28 cellular contexts compared by ENCODE assay signal in the genomic region with DNA sequence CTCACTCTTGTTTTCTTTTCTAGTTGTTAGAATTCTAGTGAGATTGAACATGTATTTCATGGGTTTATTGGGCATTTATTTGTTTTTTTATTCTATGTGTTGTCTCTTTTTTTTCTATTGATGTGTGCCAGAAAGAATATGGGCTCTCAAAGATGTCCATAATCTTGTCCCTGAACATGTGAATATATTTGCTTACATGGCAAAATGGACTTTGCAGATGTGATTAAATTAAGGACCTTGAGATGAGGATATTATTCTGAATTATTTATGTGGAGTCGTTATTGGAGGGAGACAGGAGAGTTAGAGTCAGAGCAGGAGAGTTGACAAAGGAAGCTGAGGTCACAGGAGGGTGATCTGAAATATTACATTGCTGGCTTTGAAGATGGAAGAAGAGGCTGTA.
DNase-seq lines count a peak whose midpoint lies in the region; ATAC-seq, FAIRE-seq and TF ChIP-seq lines count a peak whose summit lies in the region.
"Had no signal": no experiment of that assay in that cellular context is flagged by ENCODE, and none has a peak within 500 bp of the region (broad histone marks: within the 10 kb centered on the region; RNA-seq: fewer than 3 reads in every experiment).

No MANE protein-coding gene starts in this region.

- no peak overlapping the region for H2BK5ac ChIP-seq in IMR-90 (ENCODE audit: low read depth, low read length, poor library complexity, severe bottlenecking)

- no peaks in the 10 kb centered on the region for H3K36me3 ChIP-seq in HepG2 (replicated peaks in 1 of 2; ENCODE audit: control insufficient read depth in 1 of 2, insufficient read depth in 2 of 2, low read length in 2 of 2)
- H3K36me3 ChIP-seq in right lobe of liver = no peaks in the 10 kb centered on the region
- H3K36me3 ChIP-seq in IMR-90 (ENCODE audit: control insufficient read depth, insufficient read depth, low read length) = no peaks in the 10 kb centered on the region
- no peaks in the 10 kb centered on the region for H3K36me3 ChIP-seq in K562 (ENCODE audit: control insufficient read depth, insufficient read depth, low read length)
- H3K36me3 ChIP-seq in upper lobe of left lung = no peaks in the 10 kb centered on the region
- H3K36me3 ChIP-seq: BE2C, BLaER1 had no signal

- H3K4me3 ChIP-seq in HepG2 (replicated peaks in 1 of 3; ENCODE audit: insufficient read depth in 1 of 3, low read depth in 2 of 3, low read length in 3 of 3) (no peak overlapping the region), right lobe of liver (no peak overlapping the region), IMR-90 (ENCODE audit: insufficient read depth, low read depth, low read length) (no peak overlapping the region), K562 (no peak overlapping the region), upper lobe of left lung (no peak overlapping the region)
- H3K4me3 ChIP-seq: BLaER1, GM12878 had no signal

- H3K9me1 ChIP-seq in IMR-90 (ENCODE audit: insufficient read depth, low read length) = no peaks in the 10 kb centered on the region
- no peaks in the 10 kb centered on the region for H3K9me1 ChIP-seq in K562 (ENCODE audit: control insufficient read depth, insufficient read depth, low read length)

- no peak overlapping the region for H4K5ac ChIP-seq in IMR-90 (ENCODE audit: low read depth, low read length)

- H3K27me3 Mint-ChIP-seq in nephron progenitor cell (ENCODE audit: low read depth, poor library complexity) = no peaks in the 10 kb centered on the region

- no peak overlapping the region for H3K14ac ChIP-seq in IMR-90 (replicated peaks; ENCODE audit: low read depth, low read length)

- FAIRE-seq in HepG2 (lab: Jason Lieb, UNC) (no peak), K562 (lab: Jason Lieb, UNC) (no peak)
- FAIRE-seq: GM12878, GM12892, GM18507 had no signal

- dilution Hi-C loops in IMR-90 (cut with HindIII; ENCODE audit: low sequenced_read_pairs, unreplicated experiment) = no loop called here

- H3K18ac ChIP-seq in IMR-90 (ENCODE audit: low read depth, low read length) = no peak overlapping the region

- 0% methylated on average over 1 of the region's 1 CpG for WGBS in HepG2 (ENCODE audit: low lambda C conversion rate)
- WGBS in right lobe of liver (ENCODE audit: insufficient coverage, low coverage, low lambda C conversion rate, missing lambda C conversion rate) = 40% methylated on average over 1 of the region's 1 CpG
- WGBS in IMR-90 (ENCODE audit: extremely low coverage in 2 of 2, insufficient read length in 1 of 2), 2 experiments = 60% methylated on average over 1 of the region's 1 CpG; no CpG with 5 or more reads in 1 of the 2 experiments
- 0% methylated on average over 1 of the region's 1 CpG for WGBS in K562 (ENCODE audit: insufficient coverage, low coverage, missing lambda C conversion rate)
- 46 to 79% methylated on average over 1 of the region's 1 CpG for whole genome bisulfite sequencing in upper lobe of left lung, 2 donors

- H3K4me2 ChIP-seq in HepG2 (ENCODE audit: low read depth, low read length) (no peak overlapping the region), IMR-90 (ENCODE audit: low read depth, low read length) (no peak overlapping the region), K562 (ENCODE audit: insufficient read depth, low read length) (no peak overlapping the region)
- H3K4me2 ChIP-seq: BLaER1 had no signal

- H3K4me3 Mint-ChIP-seq in nephron progenitor cell = no peak overlapping the region
- H3K4me3 Mint-ChIP-seq: CD14-positive monocyte; CD4-positive, alpha-beta memory T cell; CD4-positive, CD25-positive, alpha-beta regulatory T cell; CD8-positive, alpha-beta memory T cell had no signal

- no peak overlapping the region for H2AFZ ChIP-seq in HepG2 (ENCODE audit: low read length)
- H2AFZ ChIP-seq in IMR-90 (replicated peaks; ENCODE audit: low read length, poor library complexity) = no peak overlapping the region
- H2AFZ ChIP-seq in K562 (ENCODE audit: low read depth, low read length) = no peak overlapping the region

- H3K27me3 ChIP-seq in HepG2 (ENCODE audit: control insufficient read depth in 1 of 2, insufficient read depth in 2 of 2, low read length in 2 of 2) (no peaks in the 10 kb centered on the region; a peak in 1 of 5 replicates), right lobe of liver (no peaks in the 10 kb centered on the region), IMR-90 (ENCODE audit: control insufficient read depth, insufficient read depth, low read length) (peaks cover 7% of the 10 kb centered on the region), K562 (ENCODE audit: control insufficient read depth in 2 of 2, insufficient read depth in 2 of 2, low read length in 2 of 2) (no peaks in the 10 kb centered on the region), upper lobe of left lung (no peaks in the 10 kb centered on the region)
- H3K27me3 ChIP-seq: BE2C, BLaER1 had no signal

- no peak overlapping the region for H2BK20ac ChIP-seq in IMR-90 (ENCODE audit: low read depth, low read length)

- no peak overlapping the region for H3K27ac ChIP-seq in HepG2 (ENCODE audit: extremely low read length, insufficient read depth, low read length)
- H3K27ac ChIP-seq in right lobe of liver = no peak overlapping the region
- H3K27ac ChIP-seq in IMR-90 (ENCODE audit: insufficient read depth, low read length) = no peak overlapping the region
- H3K27ac ChIP-seq in K562 (ENCODE audit: extremely low read depth, low read depth, low read length) = no peak overlapping the region
- H3K27ac ChIP-seq in upper lobe of left lung = no peak overlapping the region
- H3K27ac ChIP-seq: 22Rv1, BLaER1 had no signal

- H4K20me1 ChIP-seq in HepG2 (ENCODE audit: insufficient read depth, low read length) (no peaks in the 10 kb centered on the region), IMR-90 (ENCODE audit: insufficient read depth, low read length) (no peaks in the 10 kb centered on the region), K562 (replicated peaks; ENCODE audit: control insufficient read depth, insufficient read depth, low read length) (no peaks in the 10 kb centered on the region)
- H4K20me1 ChIP-seq: BLaER1 had no signal

- in situ Hi-C loops in HepG2 (cut with HindIII; ENCODE audit: extremely low pct_ligation_motif_present, low pct_unique_long_range_greater_than_20kb) = no loop called here
- in situ Hi-C loops in IMR-90 (cut with MboI; ENCODE audit: low sequenced_read_pairs) = no loop called here
- in situ Hi-C loops in K562 (cut with MboI) = no loop called here

- H2AK9ac ChIP-seq in IMR-90 (replicated peaks; ENCODE audit: low read depth, low read length, poor library complexity) = no peak overlapping the region

- H4K91ac ChIP-seq in IMR-90 (ENCODE audit: insufficient read depth, low read depth, low read length) = no peak overlapping the region

- CTCF ChIA-PET in HepG2 (lab: Yijun Ruan, JAX; ENCODE audit: low intra/inter-chr PET ratio, low total read pairs) = no interaction called here
- CTCF ChIA-PET in IMR-90 (lab: Yijun Ruan, JAX) = no interaction called here
- CTCF ChIA-PET in K562 (lab: Yijun Ruan, JAX; ENCODE audit: low intra/inter-chr PET ratio) = no interaction called here

- no peak overlapping the region for H3K56ac ChIP-seq in IMR-90 (ENCODE audit: extremely low read depth, insufficient read depth, low read length)

- no peak overlapping the region for H2AK5ac ChIP-seq in IMR-90 (ENCODE audit: low read depth, low read length)

- H3K36me3 Mint-ChIP-seq in nephron progenitor cell (ENCODE audit: low read depth) = peaks cover 4% of the 10 kb centered on the region
- H3K36me3 Mint-ChIP-seq: CD14-positive monocyte; CD4-positive, alpha-beta memory T cell; CD4-positive, CD25-positive, alpha-beta regulatory T cell; CD8-positive, alpha-beta memory T cell had no signal

- H3K9ac ChIP-seq in HepG2 (ENCODE audit: insufficient read depth, low read depth, low read length) (no peak overlapping the region), IMR-90 (ENCODE audit: low read depth, low read length) (no peak overlapping the region), K562 (ENCODE audit: insufficient read depth in 1 of 2, low read depth in 2 of 2, low read length in 2 of 2) (no peak overlapping the region)
- H3K9ac ChIP-seq: BLaER1 had no signal

- TF ChIP-seq RAD21 in HepG2 (CRISPR knock-in tag; IDR thresholded peaks at IDR 0.05) (no peak), IMR-90 (IDR thresholded peaks at IDR 0.05; ENCODE audit: low read length) (no peak), K562 (CRISPR knock-in tag; conservative IDR thresholded peaks at IDR 0.05 in 1 of 2, IDR thresholded peaks at IDR 0.05 in 1 of 2) (no peak)

- ATAC-seq in HepG2 (no peak), right lobe of liver (no peak), IMR-90 (ENCODE audit: low read depth) (no peak), K562 (no peak), upper lobe of left lung (ENCODE audit: low FRiP score in 2 of 2) (no peak)
- ATAC-seq: GM12878 had no signal

- H3K27ac Mint-ChIP-seq in nephron progenitor cell = peak overlapping the region; percentile 2
- H3K27ac Mint-ChIP-seq: CD14-positive monocyte; CD4-positive, alpha-beta memory T cell; CD4-positive, CD25-positive, alpha-beta regulatory T cell; CD8-positive, alpha-beta memory T cell had no signal

- DNase-seq in HepG2 (ENCODE audit: low spot score) = no peak
- DNase-seq in right lobe of liver = no peak
- no peak for DNase-seq in IMR-90
- DNase-seq in K562 (ENCODE audit: extremely low read depth in 1 of 4, low spot score in 3 of 4) = no peak
- DNase-seq in nephron progenitor cell = no peak
- no peak for DNase-seq in mucosa of gallbladder (ENCODE audit: low spot score)
- no peak for DNase-seq in upper lobe of left lung
- DNase-seq in NCI-H1092 treated with DMSO at 0.1 percent for 48 hours (lab: John Stamatoyannopoulos, UW) = no peak
- DNase-seq: ACHN; BE2C; C1 segment of cervical spinal cord; CD4-positive, alpha-beta memory T cell; CD4-positive, CD25-positive, alpha-beta regulatory T cell; CD8-positive, alpha-beta memory T cell; COR-L47; DMS 273 treated with DMSO at 0.1 percent for 48 hours; DMS153; DMS53; DMS79; DND-41; EL; GDM1 had no signal

- no peak for TF ChIP-seq EP300 in HepG2 (IDR thresholded peaks at IDR 0.05; ENCODE audit: low read depth in 2 of 2, low read length in 2 of 2)
- TF ChIP-seq EP300 in HepG2 (CRISPR knock-in tag; IDR thresholded peaks at IDR 0.05; ENCODE audit: borderline replicate concordance) = no peak
- no peak for TF ChIP-seq EP300 in K562 (IDR thresholded peaks at IDR 0.05; ENCODE audit: low read length)
- TF ChIP-seq EP300 in upper lobe of left lung (IDR thresholded peaks at IDR 0.05) = no peak

- H2BK120ac ChIP-seq in IMR-90 (ENCODE audit: low read depth, low read length) = no peak overlapping the region

- H3K4me1 ChIP-seq in HepG2 (ENCODE audit: insufficient read depth, low read length) (no peaks in the 10 kb centered on the region), right lobe of liver (no peaks in the 10 kb centered on the region), IMR-90 (ENCODE audit: control insufficient read depth, insufficient read depth, low read length) (no peaks in the 10 kb centered on the region), K562 (replicated peaks in 1 of 2; ENCODE audit: control insufficient read depth in 2 of 2, insufficient read depth in 2 of 2, low read length in 2 of 2) (peaks cover 0 to 5% of the 10 kb centered on the region in 2 experiments; a peak in 4 of 5 replicates), upper lobe of left lung (peaks cover 0 to 9% (median 5%) of the 10 kb centered on the region in 4 donors)
- H3K4me1 ChIP-seq: BLaER1 had no signal

- H3K9me3 ChIP-seq in HepG2 (ENCODE audit: low read length) (no peaks in the 10 kb centered on the region), right lobe of liver (no peaks in the 10 kb centered on the region), IMR-90 (ENCODE audit: control insufficient read depth, insufficient read depth, low read length) (no peaks in the 10 kb centered on the region), K562 (replicated peaks; ENCODE audit: control insufficient read depth, insufficient read depth, low read depth, low read length) (no peaks in the 10 kb centered on the region), upper lobe of left lung (no peaks in the 10 kb centered on the region)
- H3K9me3 ChIP-seq: BE2C, BLaER1 had no signal

- H3K23ac ChIP-seq in IMR-90 (ENCODE audit: low read depth, low read length) = no peak overlapping the region

- no peak overlapping the region for H4K8ac ChIP-seq in IMR-90 (ENCODE audit: low read depth in 2 of 2, low read length in 2 of 2)

- H3K9me3 Mint-ChIP-seq in nephron progenitor cell = peaks cover 10% of the 10 kb centered on the region
- H3K9me3 Mint-ChIP-seq: CD8-positive, alpha-beta memory T cell had no signal

- TF ChIP-seq CTCF in HepG2 (CRISPR knock-in tag; IDR thresholded peaks at IDR 0.05) (no peak), right lobe of liver (IDR thresholded peaks at IDR 0.05) (no peak), IMR-90 (conservative IDR thresholded peaks at IDR 0.05; ENCODE audit: low read depth, low read length) (no peak), K562 (IDR thresholded peaks at IDR 0.05 in 2 of 3, conservative IDR thresholded peaks at IDR 0.05 in 1 of 3; ENCODE audit: insufficient read depth in 2 of 3, low read depth in 1 of 3, low read length in 3 of 3) (no peak), nephron progenitor cell (IDR thresholded peaks at IDR 0.05) (no peak), upper lobe of left lung (IDR thresholded peaks at IDR 0.05) (no peak)

- intact Hi-C loops in HepG2 (cut with micrococcal nuclease; ENCODE audit: unreplicated experiment) = no loop called here
- intact Hi-C loops in right lobe of liver (cut with DNase I) = no loop called here
- intact Hi-C loops in IMR-90 (cut with micrococcal nuclease) = no loop called here
- intact Hi-C loops in K562 (cut with micrococcal nuclease) = no loop called here

- BruUV-seq in HepG2 (replicated peaks; lab: Mats Ljungman, UMichigan) = no TSS peak
- no TSS peak for BruUV-seq in IMR-90 (replicated peaks; lab: Mats Ljungman, UMichigan)
- BruUV-seq in K562 (replicated peaks; lab: Mats Ljungman, UMichigan) = no TSS peak

- no peaks in the 10 kb centered on the region for H3K79me2 ChIP-seq in HepG2 (ENCODE audit: insufficient read depth, low read length)
- H3K79me2 ChIP-seq in K562 (ENCODE audit: control insufficient read depth, insufficient read depth, low read length) = no peaks in the 10 kb centered on the region

- TF ChIP-seq POLR2A in HepG2 (IDR thresholded peaks at IDR 0.05; ENCODE audit: insufficient read depth in 1 of 2, low read depth in 2 of 2, low read length in 2 of 2) (no peak), right lobe of liver (IDR thresholded peaks at IDR 0.05) (no peak), IMR-90 (IDR thresholded peaks at IDR 0.05; ENCODE audit: low read depth, low read length) (no peak), K562 (conservative IDR thresholded peaks at IDR 0.05) (no peak), upper lobe of left lung (IDR thresholded peaks at IDR 0.05) (no peak)

- peaks cover 6% of the 10 kb centered on the region for H3K4me1 Mint-ChIP-seq in nephron progenitor cell

- no peak overlapping the region for H3K4ac ChIP-seq in IMR-90 (ENCODE audit: low read depth, low read length)

- H3K79me1 ChIP-seq in IMR-90 (ENCODE audit: low read depth in 1 of 2, low read length in 2 of 2) = no peaks in the 10 kb centered on the region

- no peak overlapping the region for H2BK15ac ChIP-seq in IMR-90 (ENCODE audit: low read depth, low read length)

- POLR2A ChIA-PET in HepG2 (lab: Yijun Ruan, JAX) (no interaction called here), IMR-90 (lab: Charles Lee; ENCODE audit: unreplicated experiment) (no interaction called here), K562 (lab: Yijun Ruan, JAX) (no interaction called here)

Comparison
In these comparisons a context has a peak if more than half of its experiments do, and no peak if none do; other contexts are left out.
1. Of the 241 proteins assayed by ChIP-seq in both HepG2 and K562: peak only in HepG2: none; only in K562: MAFG; in both: MAFF and MAFK; in neither: 238.